In genomic region chr6:141562181-141562800, GRCh38 we compare ENCODE assay signal across 8 cellular contexts.
DNase-seq lines count a peak whose midpoint lies in the region; ATAC-seq and FAIRE-seq lines count a peak whose summit lies in the region.

No MANE protein-coding gene starts in this region.

- CTCF ChIA-PET in activated CD4-positive, alpha-beta memory T cell treated with anti-CD3 and anti-CD28 coated beads, Interleukin-2, amount 10 ng/mL, durations not matched to agents 7 days and 5 days (lab: Charles Lee) = interaction anchor here (0.7 kb wide), 1 partner anchor 1487 kb away, joined by 3 read pairs; no protein-coding TSS in a partner anchor

- H3K27me3 ChIP-seq in trophoblast cell (ENCODE audit: insufficient read depth, low read length) = no peaks in the 10 kb centered on the region

- peak overlapping the region; percentile 27 for H3K4me2 ChIP-seq in trophoblast cell (ENCODE audit: low read length)

- no peak overlapping the region for H4K12ac ChIP-seq in trophoblast cell (ENCODE audit: low read depth, low read length)

- peak overlapping the region; percentile 67 for H3K4me3 Mint-ChIP-seq in activated CD4-positive, alpha-beta memory T cell treated with anti-CD3 and anti-CD28 coated beads, Interleukin-2, amount 10 ng/mL, durations not matched to agents 7 days and 5 days

- WGBS in trophoblast cell (ENCODE audit: extremely low coverage, insufficient coverage, insufficient read length) = no CpG with 5 or more reads among the region's 15 CpGs

- H2BK120ac ChIP-seq in trophoblast cell (ENCODE audit: insufficient read depth, low read length, poor library complexity) = peak overlapping the region; percentile 88

- H3K4me1 Mint-ChIP-seq in activated CD4-positive, alpha-beta memory T cell treated with anti-CD3 and anti-CD28 coated beads, Interleukin-2, amount 10 ng/mL, durations not matched to agents 7 days and 5 days = peaks cover 35% of the 10 kb centered on the region

- intact Hi-C loops in Right ventricle myocardium superior (cut with DNase I) = loop anchor here (5.0 kb wide), 1 partner anchor 255 kb away; no protein-coding TSS in a partner anchor

- no peaks in the 10 kb centered on the region for H3K79me2 ChIP-seq in trophoblast cell (ENCODE audit: control insufficient read depth, insufficient read depth, low read length, poor library complexity)

- ATAC-seq in GM21528 (IDR thresholded peaks at IDR 0.05; ENCODE audit: low FRiP score, unreplicated experiment) (peak; percentile 34), Right ventricle myocardium superior (ENCODE audit: poor library complexity) (peak; percentile 78)

- DNase-seq in Daoy (ENCODE audit: low read depth) (peak; percentile 17), Right ventricle myocardium superior (peak; percentile 49), trophoblast cell (peak in 1 of 2 donors; percentile 12), RCC 7860 (ENCODE audit: low spot score) (no peak), frontal cortex (ENCODE audit: low spot score in 2 of 2) (no peak)
- DNase-seq in activated CD4-positive, alpha-beta memory T cell treated with anti-CD3 and anti-CD28 coated beads, Interleukin-2, amount 10 ng/mL, durations not matched to agents 7 days and 5 days = peak; percentile 19

- H3K4me3 ChIP-seq in trophoblast cell (ENCODE audit: low read depth, low read length) = no peak overlapping the region

- peak overlapping the region; percentile 85 for H4K8ac ChIP-seq in trophoblast cell (ENCODE audit: low read depth, low read length)

- peaks cover 2 to 5% of the 10 kb centered on the region in 2 experiments for H3K4me1 ChIP-seq in trophoblast cell (ENCODE audit: control insufficient read depth in 1 of 2, insufficient read depth in 2 of 2, low read length in 2 of 2)

- H2AFZ ChIP-seq in trophoblast cell (ENCODE audit: insufficient read depth, low read length, poor library complexity) = peak overlapping the region; percentile 95

- H3K27ac ChIP-seq in KOPT-K1 (ENCODE audit: low read depth, low read length, poor library complexity, severe bottlenecking) = peak overlapping the region; percentile 47
- H3K27ac ChIP-seq in trophoblast cell (ENCODE audit: low read depth, low read length) = peak overlapping the region; percentile 20

- H3K27ac Mint-ChIP-seq in activated CD4-positive, alpha-beta memory T cell treated with anti-CD3 and anti-CD28 coated beads, Interleukin-2, amount 10 ng/mL, durations not matched to agents 7 days and 5 days = peak overlapping the region; percentile 73

- H3K4ac ChIP-seq in trophoblast cell (ENCODE audit: low read depth, low read length) = peak overlapping the region; percentile 75

- POLR2A ChIA-PET in activated CD4-positive, alpha-beta memory T cell treated with anti-CD3 and anti-CD28 coated beads, Interleukin-2, amount 10 ng/mL, durations not matched to agents 7 days and 5 days (lab: Charles Lee) = interaction anchor here (0.6 to 1.2 kb wide), 3 partner anchors 77 to 1333 kb away, joined by 3 read pairs; no protein-coding TSS in a partner anchor

- no peaks in the 10 kb centered on the region for H3K9me3 ChIP-seq in KOPT-K1 (ENCODE audit: insufficient read depth, low read length, poor library complexity, severe bottlenecking)
- no peaks in the 10 kb centered on the region for H3K9me3 ChIP-seq in trophoblast cell (ENCODE audit: insufficient read depth, low read depth, low read length)

- H3K18ac ChIP-seq in trophoblast cell (ENCODE audit: low read length) = no peak overlapping the region

- H2BK12ac ChIP-seq in trophoblast cell (ENCODE audit: low read length) = peak overlapping the region; percentile 96

- H3K9ac ChIP-seq in trophoblast cell (ENCODE audit: low read length) = peak overlapping the region; percentile 61

- peaks cover 5% of the 10 kb centered on the region for H3K79me1 ChIP-seq in trophoblast cell (ENCODE audit: low read length)

- H3K9me3 Mint-ChIP-seq in activated CD4-positive, alpha-beta memory T cell treated with anti-CD3 and anti-CD28 coated beads, Interleukin-2, amount 10 ng/mL, durations not matched to agents 7 days and 5 days = no peaks in the 10 kb centered on the region

- peak overlapping the region; percentile 72 for H3K14ac ChIP-seq in trophoblast cell (ENCODE audit: low read length)

- peaks cover 6% of the 10 kb centered on the region for H3K27me3 Mint-ChIP-seq in activated CD4-positive, alpha-beta memory T cell treated with anti-CD3 and anti-CD28 coated beads, Interleukin-2, amount 10 ng/mL, durations not matched to agents 7 days and 5 days

- FAIRE-seq in RCC 7860 (lab: Jason Lieb, UNC) (no peak), frontal cortex (lab: Jason Lieb, UNC) (no peak)

- no peak overlapping the region for H3K23ac ChIP-seq in trophoblast cell (ENCODE audit: low read length)

- H4K91ac ChIP-seq in trophoblast cell (ENCODE audit: low read depth, low read length) = peak overlapping the region; percentile 38

- peaks cover 3% of the 10 kb centered on the region for H3K36me3 Mint-ChIP-seq in activated CD4-positive, alpha-beta memory T cell treated with anti-CD3 and anti-CD28 coated beads, Interleukin-2, amount 10 ng/mL, durations not matched to agents 7 days and 5 days (ENCODE audit: low read depth)

- no peaks in the 10 kb centered on the region for H3K36me3 ChIP-seq in KOPT-K1 (ENCODE audit: insufficient read depth, low read length)
- no peaks in the 10 kb centered on the region for H3K36me3 ChIP-seq in trophoblast cell (ENCODE audit: control insufficient read depth in 1 of 2, insufficient read depth in 2 of 2, low read length in 2 of 2)

- peak overlapping the region; percentile 53 for H2BK5ac ChIP-seq in trophoblast cell (ENCODE audit: low read depth, low read length, poor library complexity)

- H2AK5ac ChIP-seq in trophoblast cell (ENCODE audit: low read length) = no peak overlapping the region

Comparison
In these comparisons a context has a peak if more than half of its experiments do, and no peak if none do; other contexts are left out.
1. DNase-seq: peak in Daoy (single experiment), activated CD4-positive, alpha-beta memory T cell treated with anti-CD3 and anti-CD28 coated beads, Interleukin-2, amount 10 ng/mL, durations not matched to agents 7 days and 5 days (single experiment) and Right ventricle myocardium superior (single experiment); none in RCC 7860 (single experiment) and frontal cortex (0 of 2).